Comparison of ENCODE assay signal across 8 cellular contexts in genomic region chr11:65713212-65713969, GRCh38. TPM values are rescaled to one million over a fixed set of nuclear protein-coding genes. Genes with fewer than 3 reads are reported as not detected.
DNase-seq lines count a peak whose midpoint lies in the region; ATAC-seq and TF ChIP-seq lines count a peak whose summit lies in the region.

No MANE protein-coding gene starts in this region.

- no peak for DNase-seq in DND-41
- no peak for DNase-seq in Panc1 (ENCODE audit: low read depth, low spot score)
- DNase-seq in epithelial cell of esophagus (ENCODE audit: low read depth), result no peak
- no peak for DNase-seq in psoas muscle
- DNase-seq in NCI-H1105 treated with DMSO at 0.1 percent for 48 hours (lab: John Stamatoyannopoulos, UW), result no peak
- DNase-seq in NCI-H82 treated with DMSO at 0.1 percent for 48 hours (lab: John Stamatoyannopoulos, UW; ENCODE audit: unreplicated experiment), result no peak

- POLR2A ChIA-PET in Panc1 (lab: Charles Lee), result interaction anchor here (1.8 kb wide), 1 partner anchor 140 kb away, joined by 8 read pairs; no protein-coding TSS in a partner anchor

- no TSS peak for BruUV-seq in Panc1 (replicated peaks; lab: Mats Ljungman, UMichigan)

- peaks cover 30% of the 10 kb centered on the region for H4K20me1 ChIP-seq in DND-41 (ENCODE audit: insufficient read depth, low read length)

- TF ChIP-seq CTCF in DND-41 (IDR thresholded peaks at IDR 0.05; ENCODE audit: borderline replicate concordance, extremely low read depth, low read length, poor library complexity, severe bottlenecking) (no peak), Panc1 (IDR thresholded peaks at IDR 0.05) (no peak), epithelial cell of esophagus (IDR thresholded peaks at IDR 0.05; ENCODE audit: insufficient read depth, low read depth, low read length, missing control alignments) (no peak), psoas muscle (IDR thresholded peaks at IDR 0.05) (no peak)

- no peak for ATAC-seq in DND-41 (ENCODE audit: insufficient read depth, low read depth)
- no peak for ATAC-seq in Panc1
- no peak for ATAC-seq in psoas muscle
- ATAC-seq in HG03139 (IDR thresholded peaks at IDR 0.05; ENCODE audit: unreplicated experiment), result no peak
- ATAC-seq in GM19463 (IDR thresholded peaks at IDR 0.05; ENCODE audit: unreplicated experiment), result no peak

- in situ Hi-C loops in Panc1 (cut with HindIII; ENCODE audit: low pct_unique_long_range_greater_than_20kb, low sequenced_read_pairs), result no loop called here

- H3K9ac ChIP-seq in DND-41 (ENCODE audit: low read depth, low read length), result peak overlapping the region; percentile 73

- H3K4me3 ChIP-seq in DND-41 (ENCODE audit: low read depth in 1 of 2, low read length in 2 of 2), result peak overlapping the region in 1 of 2 experiments; percentile 60; a peak in 2 of 4 replicates
- peak overlapping the region; percentile 59 to 84 for H3K4me3 ChIP-seq in Panc1 (ENCODE audit: low read depth in 2 of 2, low read length in 2 of 2)
- peak overlapping the region; percentile 84 for H3K4me3 ChIP-seq in epithelial cell of esophagus (ENCODE audit: low read length)
- H3K4me3 ChIP-seq in psoas muscle, result peak overlapping the region; percentile 90

- intact Hi-C loops in Panc1 (cut with micrococcal nuclease; ENCODE audit: unreplicated experiment) (loop anchor here (5.0 kb wide), 1 partner anchor 104 kb away; no protein-coding TSS in a partner anchor), psoas muscle (cut with DNase I) (loop anchor here in 1 of 2 donors (5.0 kb wide), 3 partner anchors 69 to 274 kb away; partner anchors contain the start of genes AP5B1 and PCNX3)

- H3K36me3 ChIP-seq in DND-41 (ENCODE audit: insufficient read depth, low read length) (peaks cover 56% of the 10 kb centered on the region), Panc1 (ENCODE audit: control insufficient read depth, insufficient read depth, low read length) (peaks cover 20% of the 10 kb centered on the region; the same call in 1 of the 2 replicates), psoas muscle (ENCODE audit: insufficient read depth in 1 of 2, low read depth in 1 of 2) (peaks cover 21 to 57% of the 10 kb centered on the region in 2 donors)

- no peaks in the 10 kb centered on the region for H3K9me3 ChIP-seq in DND-41 (ENCODE audit: insufficient read depth, low read length, severe bottlenecking)
- H3K9me3 ChIP-seq in Panc1 (ENCODE audit: control insufficient read depth, insufficient read depth, low read depth, low read length), result no peaks in the 10 kb centered on the region
- no peaks in the 10 kb centered on the region for H3K9me3 ChIP-seq in psoas muscle

- H3K4me2 ChIP-seq in DND-41 (ENCODE audit: insufficient read depth, low read length), result peak overlapping the region; percentile 99

- no peaks in the 10 kb centered on the region for H3K27me3 ChIP-seq in DND-41 (ENCODE audit: insufficient read depth, low read length, poor library complexity)
- no peaks in the 10 kb centered on the region for H3K27me3 ChIP-seq in Panc1 (ENCODE audit: control insufficient read depth, insufficient read depth, low read length)
- no peaks in the 10 kb centered on the region for H3K27me3 ChIP-seq in psoas muscle (ENCODE audit: insufficient read depth in 3 of 3, low read length in 2 of 3)

- CTCF ChIA-PET in Panc1 (lab: Charles Lee), result interaction anchor here (0.6 to 1.2 kb wide), 2 partner anchors 67 to 1391 kb away, joined by 3 to 8 read pairs; no protein-coding TSS in a partner anchor

- H3K4me1 ChIP-seq in DND-41 (ENCODE audit: insufficient read depth, low read length) (peaks cover 57% of the 10 kb centered on the region), Panc1 (ENCODE audit: control insufficient read depth, insufficient read depth, low read length) (peaks cover 16% of the 10 kb centered on the region), psoas muscle (peaks cover 13% of the 10 kb centered on the region)

- no peak overlapping the region; the same call in 1 of the 2 replicates for H2AFZ ChIP-seq in DND-41 (ENCODE audit: low read depth, low read length)

- H3K27ac ChIP-seq in DND-41 (ENCODE audit: low read length), result peak overlapping the region; percentile 92
- peak overlapping the region; percentile 97 for H3K27ac ChIP-seq in Panc1 (ENCODE audit: low read length)
- peak overlapping the region; percentile 100 for H3K27ac ChIP-seq in psoas muscle

- peaks cover 49% of the 10 kb centered on the region for H3K79me2 ChIP-seq in DND-41 (ENCODE audit: insufficient read depth, low read length)

- WGBS in psoas muscle, 3 donors, result 89 to 94% (median 91%) methylated on average over 21 to 24 of the region's 24 CpGs

RNA-seq across cellular contexts. Expression of gene KAT5, which starts 1.3 kb away (rescaled TPM):
- total RNA-seq in Panc1 (2021; ENCODE audit: unreplicated experiment) (84.2 TPM), psoas muscle (10 to 100 TPM; 34.5 to 56.4 (median 41.8) TPM)
- polyA plus RNA-seq in Panc1 (2012; ENCODE audit: insufficient read length), result 74.1 TPM
- 10 to 100 TPM; 36.4 to 67.2 (median 51.2) TPM for polyA plus RNA-seq in psoas muscle

RNA-seq across cellular contexts. Expression of gene RNASEH2C, which starts 7.2 kb away (rescaled TPM):
- total RNA-seq in Panc1 (2021; ENCODE audit: unreplicated experiment) (107 TPM), psoas muscle (10 to 100 TPM; 17.5 to 38.4 (median 28.1) TPM)
- polyA plus RNA-seq in Panc1 (2012; ENCODE audit: insufficient read length), result 133 TPM
- 10 to 100 TPM; 39.3 to 62.3 (median 47.1) TPM for polyA plus RNA-seq in psoas muscle

RNA-seq across cellular contexts. Expression of gene RELA, which starts 50.7 kb away (rescaled TPM):
- total RNA-seq in Panc1 (2021; ENCODE audit: unreplicated experiment), result 141 TPM
- 178 TPM for polyA plus RNA-seq in Panc1 (2012; ENCODE audit: insufficient read length)
- 10 to 100 TPM; 48.7 to 72.6 (median 65.2) TPM for total RNA-seq in psoas muscle
- 10 to 100 TPM; 42.1 to 64.9 (median 64.0) TPM for polyA plus RNA-seq in psoas muscle
